ENCODE assay signal across 9 cellular contexts in genomic region chr6:110877154-110877564, GRCh38. TPM values are rescaled to one million over a fixed set of nuclear protein-coding genes. Genes with fewer than 3 reads are reported as not detected.
A peak's percentile ranks its signal among the peaks of the same experiment; 100 is the strongest.
DNase-seq lines count a peak whose midpoint lies in the region; ATAC-seq and TF ChIP-seq lines count a peak whose summit lies in the region.
"Had no signal": no experiment of that assay in that cellular context is flagged by ENCODE, and none has a peak within 500 bp of the region (broad histone marks: within the 10 kb centered on the region; RNA-seq: fewer than 3 reads in every experiment).

No MANE protein-coding gene starts in this region.

- H3K4me3 ChIP-seq in MG63 (peak overlapping the region; percentile 93), coronary artery (peak overlapping the region; percentile 87), neural cell (ENCODE audit: low read length) (peak overlapping the region; percentile 89)

- TF ChIP-seq CTCF in C4-2B (conservative IDR thresholded peaks at IDR 0.05) (no peak), coronary artery (IDR thresholded peaks at IDR 0.05) (no peak), neural cell (IDR thresholded peaks at IDR 0.05; ENCODE audit: poor library complexity, severe bottlenecking) (no peak)

- H3K27me3 ChIP-seq in MG63, result no peaks in the 10 kb centered on the region
- H3K27me3 ChIP-seq in neural cell (ENCODE audit: insufficient read depth, low read depth, low read length), result no peaks in the 10 kb centered on the region

- H3K9me3 ChIP-seq in MG63 (no peaks in the 10 kb centered on the region), neural cell (ENCODE audit: low read length) (no peaks in the 10 kb centered on the region)

- H3K36me3 ChIP-seq in MG63 (peaks cover 27% of the 10 kb centered on the region), neural cell (ENCODE audit: insufficient read depth, low read length) (no peaks in the 10 kb centered on the region)

- H3K9me2 ChIP-seq in neural cell (ENCODE audit: insufficient read depth, low read length), result no peaks in the 10 kb centered on the region

- no peak for TF ChIP-seq EP300 in neural cell (conservative IDR thresholded peaks at IDR 0.05; ENCODE audit: poor library complexity, severe bottlenecking)

- DNase-seq in MG63 (no peak), coronary artery (ENCODE audit: low spot score) (no peak), ureter (ENCODE audit: low spot score) (no peak), putamen (ENCODE audit: low spot score) (no peak)
- DNase-seq: HCEC 1CT had no signal

- H4K20me1 ChIP-seq in neural cell (ENCODE audit: insufficient read depth), result peaks cover 3% of the 10 kb centered on the region

- H2AFZ ChIP-seq in neural cell (ENCODE audit: low read depth, low read length), result no peak overlapping the region

- peaks cover 6% of the 10 kb centered on the region for H3F3A ChIP-seq in neural cell (ENCODE audit: insufficient read depth, low read length, poor library complexity, severe bottlenecking)

- ATAC-seq in GM21619 (IDR thresholded peaks at IDR 0.05; ENCODE audit: unreplicated experiment) (no peak), GM21390 (IDR thresholded peaks at IDR 0.05; ENCODE audit: unreplicated experiment) (no peak)

- no peak for TF ChIP-seq RAD21 in neural cell (conservative IDR thresholded peaks at IDR 0.05)

- H3K79me2 ChIP-seq in neural cell (replicated peaks; ENCODE audit: insufficient read depth, low read length), result peaks cover 57% of the 10 kb centered on the region

- peak overlapping the region; percentile 74 for H3K4me2 ChIP-seq in neural cell (ENCODE audit: low read length)

- H3K27ac ChIP-seq in C4-2B (peak overlapping the region; percentile 78; the same call in 1 of the 2 replicates), coronary artery (peak overlapping the region in 1 of 2 donors; percentile 10), neural cell (ENCODE audit: low read length) (peak overlapping the region; percentile 95)

- peak overlapping the region; percentile 85 for H3K9ac ChIP-seq in neural cell (ENCODE audit: low read length)

TF ChIP-seq in neural cell, 6 proteins besides CTCF, POLR2A, EP300 and RAD21:
- TF ChIP-seq TAF1 (IDR thresholded peaks at IDR 0.05; ENCODE audit: low read depth) (no peak), MXI1 (conservative IDR thresholded peaks at IDR 0.05; ENCODE audit: poor library complexity, severe bottlenecking) (no peak), POLR2AphosphoS5 (IDR thresholded peaks at IDR 0.05) (no peak), SMC3 (conservative IDR thresholded peaks at IDR 0.05; ENCODE audit: poor library complexity) (no peak), REST (IDR thresholded peaks at IDR 0.05; ENCODE audit: borderline replicate concordance) (no peak), EZH2 (IDR thresholded peaks at IDR 0.05; ENCODE audit: borderline replicate concordance, insufficient read depth, low read length, poor library complexity, severe bottlenecking) (no peak)

RNA-seq across cellular contexts. Expression of gene AMD1, which starts 2.6 kb away (rescaled TPM):
- total RNA-seq in MG63 (2014; rRNA removed; shearing (Covaris generic); ENCODE audit: low replicate concordance), result 46.5 and 50.5 TPM in 2 replicates
- polyA plus RNA-seq in neural cell, result 77.6 and 86.5 TPM in 2 replicates
- polyA minus RNA-seq in neural cell, result 86.9 and 87.2 TPM in 2 replicates
- 63.6 TPM for total RNA-seq in ureter
